In the genomic region with DNA sequence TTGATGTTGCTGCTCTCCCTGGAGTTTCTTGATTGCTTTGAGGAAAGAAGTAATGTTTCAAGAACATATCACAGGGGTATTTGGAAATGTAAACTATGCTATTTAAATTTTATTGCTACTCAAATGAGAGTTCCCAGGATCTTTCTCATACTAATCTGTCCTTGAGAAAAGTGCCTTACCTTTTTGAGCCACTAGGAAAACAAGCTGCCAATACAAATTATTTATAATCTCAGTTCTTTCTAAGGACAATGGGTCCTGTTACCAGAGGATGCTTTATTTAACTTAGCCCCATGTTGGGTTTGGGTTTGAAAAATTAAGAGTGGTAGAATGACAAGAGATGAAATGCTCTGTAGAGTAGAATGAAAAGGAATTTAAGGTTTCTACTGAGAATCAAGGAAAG, we compare ENCODE assay signal across 1 cellular context.
TF ChIP-seq lines count a peak whose summit lies in the region.

No MANE protein-coding gene starts in this region.

TF ChIP-seq in GM23338, 12 proteins besides CTCF, POLR2A, EP300 and RAD21 (continued from another document):
- TF ChIP-seq, protein P1, sequence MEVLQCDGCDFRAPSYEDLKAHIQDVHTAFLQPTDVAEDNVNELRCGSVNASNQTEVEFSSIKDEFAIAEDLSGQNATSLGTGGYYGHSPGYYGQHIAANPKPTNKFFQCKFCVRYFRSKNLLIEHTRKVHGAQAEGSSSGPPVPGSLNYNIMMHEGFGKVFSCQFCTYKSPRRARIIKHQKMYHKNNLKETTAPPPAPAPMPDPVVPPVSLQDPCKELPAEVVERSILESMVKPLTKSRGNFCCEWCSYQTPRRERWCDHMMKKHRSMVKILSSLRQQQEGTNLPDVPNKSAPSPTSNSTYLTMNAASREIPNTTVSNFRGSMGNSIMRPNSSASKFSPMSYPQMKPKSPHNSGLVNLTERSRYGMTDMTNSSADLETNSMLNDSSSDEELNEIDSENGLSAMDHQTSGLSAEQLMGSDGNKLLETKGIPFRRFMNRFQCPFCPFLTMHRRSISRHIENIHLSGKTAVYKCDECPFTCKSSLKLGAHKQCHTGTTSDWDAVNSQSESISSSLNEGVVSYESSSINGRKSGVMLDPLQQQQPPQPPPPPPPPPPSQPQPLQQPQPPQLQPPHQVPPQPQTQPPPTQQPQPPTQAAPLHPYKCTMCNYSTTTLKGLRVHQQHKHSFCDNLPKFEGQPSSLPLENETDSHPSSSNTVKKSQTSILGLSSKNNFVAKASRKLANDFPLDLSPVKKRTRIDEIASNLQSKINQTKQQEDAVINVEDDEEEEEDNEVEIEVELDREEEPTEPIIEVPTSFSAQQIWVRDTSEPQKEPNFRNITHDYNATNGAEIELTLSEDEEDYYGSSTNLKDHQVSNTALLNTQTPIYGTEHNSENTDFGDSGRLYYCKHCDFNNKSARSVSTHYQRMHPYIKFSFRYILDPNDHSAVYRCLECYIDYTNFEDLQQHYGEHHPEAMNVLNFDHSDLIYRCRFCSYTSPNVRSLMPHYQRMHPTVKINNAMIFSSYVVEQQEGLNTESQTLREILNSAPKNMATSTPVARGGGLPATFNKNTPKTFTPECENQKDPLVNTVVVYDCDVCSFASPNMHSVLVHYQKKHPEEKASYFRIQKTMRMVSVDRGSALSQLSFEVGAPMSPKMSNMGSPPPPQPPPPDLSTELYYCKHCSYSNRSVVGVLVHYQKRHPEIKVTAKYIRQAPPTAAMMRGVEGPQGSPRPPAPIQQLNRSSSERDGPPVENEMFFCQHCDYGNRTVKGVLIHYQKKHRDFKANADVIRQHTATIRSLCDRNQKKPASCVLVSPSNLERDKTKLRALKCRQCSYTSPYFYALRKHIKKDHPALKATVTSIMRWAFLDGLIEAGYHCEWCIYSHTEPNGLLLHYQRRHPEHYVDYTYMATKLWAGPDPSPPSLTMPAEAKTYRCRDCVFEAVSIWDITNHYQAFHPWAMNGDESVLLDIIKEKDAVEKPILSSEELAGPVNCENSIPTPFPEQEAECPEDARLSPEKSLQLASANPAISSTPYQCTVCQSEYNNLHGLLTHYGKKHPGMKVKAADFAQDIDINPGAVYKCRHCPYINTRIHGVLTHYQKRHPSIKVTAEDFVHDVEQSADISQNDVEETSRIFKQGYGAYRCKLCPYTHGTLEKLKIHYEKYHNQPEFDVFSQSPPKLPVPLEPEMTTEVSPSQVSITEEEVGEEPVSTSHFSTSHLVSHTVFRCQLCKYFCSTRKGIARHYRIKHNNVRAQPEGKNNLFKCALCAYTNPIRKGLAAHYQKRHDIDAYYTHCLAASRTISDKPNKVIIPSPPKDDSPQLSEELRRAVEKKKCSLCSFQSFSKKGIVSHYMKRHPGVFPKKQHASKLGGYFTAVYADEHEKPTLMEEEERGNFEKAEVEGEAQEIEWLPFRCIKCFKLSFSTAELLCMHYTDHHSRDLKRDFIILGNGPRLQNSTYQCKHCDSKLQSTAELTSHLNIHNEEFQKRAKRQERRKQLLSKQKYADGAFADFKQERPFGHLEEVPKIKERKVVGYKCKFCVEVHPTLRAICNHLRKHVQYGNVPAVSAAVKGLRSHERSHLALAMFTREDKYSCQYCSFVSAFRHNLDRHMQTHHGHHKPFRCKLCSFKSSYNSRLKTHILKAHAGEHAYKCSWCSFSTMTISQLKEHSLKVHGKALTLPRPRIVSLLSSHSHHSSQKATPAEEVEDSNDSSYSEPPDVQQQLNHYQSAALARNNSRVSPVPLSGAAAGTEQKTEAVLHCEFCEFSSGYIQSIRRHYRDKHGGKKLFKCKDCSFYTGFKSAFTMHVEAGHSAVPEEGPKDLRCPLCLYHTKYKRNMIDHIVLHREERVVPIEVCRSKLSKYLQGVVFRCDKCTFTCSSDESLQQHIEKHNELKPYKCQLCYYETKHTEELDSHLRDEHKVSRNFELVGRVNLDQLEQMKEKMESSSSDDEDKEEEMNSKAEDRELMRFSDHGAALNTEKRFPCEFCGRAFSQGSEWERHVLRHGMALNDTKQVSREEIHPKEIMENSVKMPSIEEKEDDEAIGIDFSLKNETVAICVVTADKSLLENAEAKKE (CRISPR knock-in tag; IDR thresholded peaks at IDR 0.05), result no peak
- TF ChIP-seq POLR2AphosphoS5 (IDR thresholded peaks at IDR 0.05; ENCODE audit: low read depth) (no peak), EZH2 (IDR thresholded peaks at IDR 0.05; ENCODE audit: low read depth, unreplicated experiment) (no peak), ZNF114 (CRISPR knock-in tag; IDR thresholded peaks at IDR 0.05) (no peak)
- TF ChIP-seq, protein P2, sequence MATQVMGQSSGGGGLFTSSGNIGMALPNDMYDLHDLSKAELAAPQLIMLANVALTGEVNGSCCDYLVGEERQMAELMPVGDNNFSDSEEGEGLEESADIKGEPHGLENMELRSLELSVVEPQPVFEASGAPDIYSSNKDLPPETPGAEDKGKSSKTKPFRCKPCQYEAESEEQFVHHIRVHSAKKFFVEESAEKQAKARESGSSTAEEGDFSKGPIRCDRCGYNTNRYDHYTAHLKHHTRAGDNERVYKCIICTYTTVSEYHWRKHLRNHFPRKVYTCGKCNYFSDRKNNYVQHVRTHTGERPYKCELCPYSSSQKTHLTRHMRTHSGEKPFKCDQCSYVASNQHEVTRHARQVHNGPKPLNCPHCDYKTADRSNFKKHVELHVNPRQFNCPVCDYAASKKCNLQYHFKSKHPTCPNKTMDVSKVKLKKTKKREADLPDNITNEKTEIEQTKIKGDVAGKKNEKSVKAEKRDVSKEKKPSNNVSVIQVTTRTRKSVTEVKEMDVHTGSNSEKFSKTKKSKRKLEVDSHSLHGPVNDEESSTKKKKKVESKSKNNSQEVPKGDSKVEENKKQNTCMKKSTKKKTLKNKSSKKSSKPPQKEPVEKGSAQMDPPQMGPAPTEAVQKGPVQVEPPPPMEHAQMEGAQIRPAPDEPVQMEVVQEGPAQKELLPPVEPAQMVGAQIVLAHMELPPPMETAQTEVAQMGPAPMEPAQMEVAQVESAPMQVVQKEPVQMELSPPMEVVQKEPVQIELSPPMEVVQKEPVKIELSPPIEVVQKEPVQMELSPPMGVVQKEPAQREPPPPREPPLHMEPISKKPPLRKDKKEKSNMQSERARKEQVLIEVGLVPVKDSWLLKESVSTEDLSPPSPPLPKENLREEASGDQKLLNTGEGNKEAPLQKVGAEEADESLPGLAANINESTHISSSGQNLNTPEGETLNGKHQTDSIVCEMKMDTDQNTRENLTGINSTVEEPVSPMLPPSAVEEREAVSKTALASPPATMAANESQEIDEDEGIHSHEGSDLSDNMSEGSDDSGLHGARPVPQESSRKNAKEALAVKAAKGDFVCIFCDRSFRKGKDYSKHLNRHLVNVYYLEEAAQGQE (IDR thresholded peaks at IDR 0.05; ENCODE audit: unreplicated experiment), result no peak
- TF ChIP-seq, protein P3, sequence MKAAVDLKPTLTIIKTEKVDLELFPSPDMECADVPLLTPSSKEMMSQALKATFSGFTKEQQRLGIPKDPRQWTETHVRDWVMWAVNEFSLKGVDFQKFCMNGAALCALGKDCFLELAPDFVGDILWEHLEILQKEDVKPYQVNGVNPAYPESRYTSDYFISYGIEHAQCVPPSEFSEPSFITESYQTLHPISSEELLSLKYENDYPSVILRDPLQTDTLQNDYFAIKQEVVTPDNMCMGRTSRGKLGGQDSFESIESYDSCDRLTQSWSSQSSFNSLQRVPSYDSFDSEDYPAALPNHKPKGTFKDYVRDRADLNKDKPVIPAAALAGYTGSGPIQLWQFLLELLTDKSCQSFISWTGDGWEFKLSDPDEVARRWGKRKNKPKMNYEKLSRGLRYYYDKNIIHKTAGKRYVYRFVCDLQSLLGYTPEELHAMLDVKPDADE (IDR thresholded peaks at IDR 0.05), result no peak
